In the genomic region with DNA sequence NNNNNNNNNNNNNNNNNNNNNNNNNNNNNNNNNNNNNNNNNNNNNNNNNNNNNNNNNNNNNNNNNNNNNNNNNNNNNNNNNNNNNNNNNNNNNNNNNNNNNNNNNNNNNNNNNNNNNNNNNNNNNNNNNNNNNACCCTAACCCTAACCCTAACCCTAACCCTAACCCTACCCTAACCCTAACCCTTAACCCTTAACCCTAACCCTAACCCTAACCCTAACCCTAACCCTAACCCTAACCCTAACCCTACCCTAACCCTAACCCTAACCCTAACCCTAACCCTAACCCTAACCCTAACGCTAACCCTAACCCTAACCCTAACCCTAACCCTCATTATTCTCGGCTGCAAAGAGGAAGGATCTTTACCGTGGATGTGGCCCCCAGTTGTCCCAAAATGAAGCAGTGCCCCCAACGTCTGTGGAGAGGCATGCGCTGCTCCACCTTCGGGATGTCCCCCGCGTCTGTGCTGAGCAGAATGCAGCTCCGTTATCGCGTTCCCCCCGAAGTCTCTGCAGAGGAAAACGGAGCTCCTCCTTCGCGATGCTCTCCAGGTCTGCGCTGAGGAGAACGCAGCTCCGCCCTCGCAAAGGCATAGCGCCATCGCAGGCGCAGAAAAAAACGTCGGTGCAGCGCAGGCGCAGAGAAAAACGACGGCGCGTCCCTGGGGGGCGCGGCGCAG, we compare ENCODE assay signal across 2 cellular contexts.
A peak's percentile ranks its signal among the peaks of the same experiment; 100 is the strongest.
TF ChIP-seq lines count a peak whose summit lies in the region.

No MANE protein-coding gene starts in this region.

TF ChIP-seq in K562, 482 proteins besides CTCF, POLR2A, EP300 and RAD21:
- TF ChIP-seq MAFF (IDR thresholded peaks at IDR 0.05; ENCODE audit: low read length) (peak; percentile 23; the same call in 1 of the 2 replicates), CREBBP (IDR thresholded peaks at IDR 0.05; ENCODE audit: low read depth, low read length) (peak; percentile 54)
- TF ChIP-seq, protein P1, sequence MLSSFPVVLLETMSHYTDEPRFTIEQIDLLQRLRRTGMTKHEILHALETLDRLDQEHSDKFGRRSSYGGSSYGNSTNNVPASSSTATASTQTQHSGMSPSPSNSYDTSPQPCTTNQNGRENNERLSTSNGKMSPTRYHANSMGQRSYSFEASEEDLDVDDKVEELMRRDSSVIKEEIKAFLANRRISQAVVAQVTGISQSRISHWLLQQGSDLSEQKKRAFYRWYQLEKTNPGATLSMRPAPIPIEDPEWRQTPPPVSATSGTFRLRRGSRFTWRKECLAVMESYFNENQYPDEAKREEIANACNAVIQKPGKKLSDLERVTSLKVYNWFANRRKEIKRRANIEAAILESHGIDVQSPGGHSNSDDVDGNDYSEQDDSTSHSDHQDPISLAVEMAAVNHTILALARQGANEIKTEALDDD (IDR thresholded peaks at IDR 0.05), result peak; percentile 64

TF ChIP-seq in liver, 16 proteins besides CTCF, POLR2A, EP300 and RAD21:
- TF ChIP-seq NR2F2 (IDR thresholded peaks at IDR 0.05), result peak; percentile 59
